In genomic region chr19:4068058-4068966, GRCh38 we compare ENCODE assay signal across 8 cellular contexts. TPM values are rescaled to one million over a fixed set of nuclear protein-coding genes. Genes with fewer than 3 reads are reported as not detected.
DNase-seq lines count a peak whose midpoint lies in the region; ATAC-seq and TF ChIP-seq lines count a peak whose summit lies in the region.

No MANE protein-coding gene starts in this region.

- H3K27ac Mint-ChIP-seq in activated naive CD8-positive, alpha-beta T cell treated with anti-CD3 and anti-CD28 coated beads for 36 hours: peak overlapping the region; percentile 76

- H3K27ac ChIP-seq in liver (ENCODE audit: low read depth in 1 of 2, low read length in 2 of 2): peak overlapping the region; percentile 83 to 93
- H3K27ac ChIP-seq in tibial artery: peak overlapping the region; percentile 89 to 91

- peak overlapping the region in 1 of 2 donors; percentile 28 for H3K9ac ChIP-seq in liver (ENCODE audit: low read depth in 1 of 2, low read length in 2 of 2)

- no peak for ATAC-seq in esophagus mucosa
- no peak for ATAC-seq in GM21825 (IDR thresholded peaks at IDR 0.05; ENCODE audit: unreplicated experiment)

- DNase-seq in activated T-cell treated with anti-CD3 and anti-CD28 coated beads, Interleukin-2, amount 50 U/mL, for 1 hour: peak; percentile 37
- DNase-seq in activated T-cell treated with anti-CD3 and anti-CD28 coated beads for 4 hours (no peak), tibial artery (no peak)
- no peak for DNase-seq in activated naive CD8-positive, alpha-beta T cell treated with anti-CD3 and anti-CD28 coated beads for 36 hours
- no peak for DNase-seq in stimulated activated CD4-positive, alpha-beta T cell treated with anti-CD3 and anti-CD28 coated beads, Interleukin-2, amount 100 ng/mL, for 24 hours

- no peak for TF ChIP-seq RAD21 in liver (IDR thresholded peaks at IDR 0.05)

- H3K27me3 Mint-ChIP-seq in activated naive CD8-positive, alpha-beta T cell treated with anti-CD3 and anti-CD28 coated beads for 36 hours: no peaks in the 10 kb centered on the region

- intact Hi-C loops in tibial artery (cut with DNase I; ENCODE audit: low total_unique reads): no loop called here

- H3K4me3 ChIP-seq in liver (ENCODE audit: low read depth in 1 of 3, low read length in 3 of 3) (peak overlapping the region in 1 of 3 donors; percentile 99), tibial artery (peak overlapping the region; percentile 94 to 98)

- H3K9me3 ChIP-seq in liver (ENCODE audit: control insufficient read depth in 4 of 4, low read length in 3 of 4) (no peaks in the 10 kb centered on the region), tibial artery (no peaks in the 10 kb centered on the region)

- H3K4me1 ChIP-seq in liver (ENCODE audit: control insufficient read depth in 4 of 4, insufficient read depth in 4 of 4, low read length in 3 of 4) (peaks cover 4 to 16% (median 9%) of the 10 kb centered on the region in 4 donors), tibial artery (peaks cover 0 to 23% (median 17%) of the 10 kb centered on the region in 4 donors)

- peaks cover 21% of the 10 kb centered on the region for H3K4me1 Mint-ChIP-seq in activated naive CD8-positive, alpha-beta T cell treated with anti-CD3 and anti-CD28 coated beads for 36 hours

- whole genome bisulfite sequencing in liver: 35% methylated on average over 31 of the region's 31 CpGs

- H3K36me3 ChIP-seq in liver (ENCODE audit: control insufficient read depth in 4 of 4, insufficient read depth in 3 of 4, low read depth in 1 of 4, low read length in 3 of 4) (no peaks in the 10 kb centered on the region), tibial artery (peaks cover 0 to 3% (median 0%) of the 10 kb centered on the region in 3 donors)

- TF ChIP-seq CTCF in liver (IDR thresholded peaks at IDR 0.05; ENCODE audit: low read depth, low read length, missing input control) (no peak), tibial artery (IDR thresholded peaks at IDR 0.05) (no peak)

- H3K4me3 Mint-ChIP-seq in activated naive CD8-positive, alpha-beta T cell treated with anti-CD3 and anti-CD28 coated beads for 36 hours: peak overlapping the region; percentile 77

- H3K9me3 Mint-ChIP-seq in activated naive CD8-positive, alpha-beta T cell treated with anti-CD3 and anti-CD28 coated beads for 36 hours: no peaks in the 10 kb centered on the region

- H3K27me3 ChIP-seq in liver (ENCODE audit: control insufficient read depth in 4 of 4, insufficient read depth in 4 of 4, low read length in 3 of 4) (no peaks in the 10 kb centered on the region), tibial artery (no peaks in the 10 kb centered on the region)

- H3K36me3 Mint-ChIP-seq in activated naive CD8-positive, alpha-beta T cell treated with anti-CD3 and anti-CD28 coated beads for 36 hours: peaks cover 7% of the 10 kb centered on the region

TF ChIP-seq in liver, 16 proteins besides CTCF, POLR2A, EP300 and RAD21:
- no peak for TF ChIP-seq HNF4G (IDR thresholded peaks at IDR 0.05)
- TF ChIP-seq HNF4A (conservative IDR thresholded peaks at IDR 0.05): no peak
- TF ChIP-seq EGR1 (IDR thresholded peaks at IDR 0.05; ENCODE audit: low read depth in 2 of 2): no peak
- no peak for TF ChIP-seq FOXA2 (IDR thresholded peaks at IDR 0.05)
- no peak for TF ChIP-seq ZBTB33 (IDR thresholded peaks at IDR 0.05)
- no peak for TF ChIP-seq SP1 (IDR thresholded peaks at IDR 0.05)
- no peak for TF ChIP-seq FOXA1 (IDR thresholded peaks at IDR 0.05)
- TF ChIP-seq MAX (IDR thresholded peaks at IDR 0.05): no peak
- no peak for TF ChIP-seq ATF3 (IDR thresholded peaks at IDR 0.05)
- TF ChIP-seq JUND (IDR thresholded peaks at IDR 0.05): no peak
- no peak for TF ChIP-seq GABPA (IDR thresholded peaks at IDR 0.05 in 1 of 2, conservative IDR thresholded peaks at IDR 0.05 in 1 of 2)
- no peak for TF ChIP-seq TAF1 (conservative IDR thresholded peaks at IDR 0.05)
TF ChIP-seq in liver: peak in this region for 0.

RNA-seq across cellular contexts. Expression of gene ZBTB7A, which starts 1.6 kb away (rescaled TPM):
- total RNA-seq in activated naive CD8-positive, alpha-beta T cell treated with anti-CD3 and anti-CD28 coated beads for 36 hours: 10 to 100 TPM; 34.9 to 35.9 TPM
- total RNA-seq in liver (10 to 100 TPM; 23.6 to 28.9 TPM), esophagus mucosa (53.7 TPM)
- 10 to 100 TPM in 1 of 2 donors, 1 to 10 TPM in 1; 2.9 to 11.7 TPM for polyA plus RNA-seq in liver

RNA-seq across cellular contexts. Expression of gene MAP2K2, which starts 55.6 kb away (rescaled TPM):
- total RNA-seq in activated naive CD8-positive, alpha-beta T cell treated with anti-CD3 and anti-CD28 coated beads for 36 hours: 100 to 1,000 TPM; 120 to 121 TPM
- total RNA-seq in liver (10 to 100 TPM; 43.8 to 64.4 TPM), esophagus mucosa (114 TPM)
- 10 to 100 TPM; 40.3 to 72.7 TPM for polyA plus RNA-seq in liver
